Comparison of ENCODE assay signal across 19 cellular contexts in the genomic region with DNA sequence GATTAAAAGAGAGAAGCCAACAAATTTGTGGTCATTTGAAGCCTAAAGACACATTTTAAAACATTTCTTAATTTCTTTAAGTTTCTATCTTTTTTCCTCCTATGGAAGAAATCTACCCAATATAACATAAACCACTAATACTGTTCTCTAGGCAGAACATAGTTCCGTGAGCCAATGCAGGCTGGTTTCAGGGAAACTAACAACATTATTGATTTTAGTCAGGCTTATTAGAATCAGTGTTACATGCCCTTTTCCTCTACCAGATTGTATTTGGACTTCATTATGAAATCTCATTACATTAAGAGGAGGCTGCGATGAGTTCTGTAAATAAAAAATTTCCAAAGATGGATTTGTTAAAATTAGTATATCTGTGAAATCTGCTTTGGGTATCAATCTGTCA.
DNase-seq lines count a peak whose midpoint lies in the region; ATAC-seq and TF ChIP-seq lines count a peak whose summit lies in the region.
"Had no signal": no experiment of that assay in that cellular context is flagged by ENCODE, and none has a peak within 500 bp of the region (broad histone marks: within the 10 kb centered on the region; RNA-seq: fewer than 3 reads in every experiment).

No MANE protein-coding gene starts in this region.

- DNase-seq in MCF 10A (ENCODE audit: unreplicated experiment) (no peak), mammary epithelial cell (no peak), GM23338 (ENCODE audit: low spot score) (no peak), neural progenitor cell (ENCODE audit: low spot score) (no peak)
- no peak for DNase-seq in effector memory CD4-positive, alpha-beta T cell
- DNase-seq: AML-193; Caco-2; Calu3; CD4-positive, alpha-beta T cell; CD8-positive, alpha-beta T cell; DMS79 treated with DMSO at 0.1 percent for 48 hours; GF-D8 had no signal

- H3K9me3 Mint-ChIP-seq in MCF 10A (ENCODE audit: unreplicated experiment) (peaks cover 6% of the 10 kb centered on the region), GM23338 (no peaks in the 10 kb centered on the region), neural progenitor cell (peaks cover 3% of the 10 kb centered on the region)
- no peaks in the 10 kb centered on the region for H3K9me3 Mint-ChIP-seq in activated T-helper 17 cell treated with anti-CD3 and anti-CD28 coated beads, Interleukin-2, amount 50 U/mL, for 72 hours
- H3K9me3 Mint-ChIP-seq: CD4-positive, alpha-beta T cell; CD8-positive, alpha-beta T cell had no signal

- ATAC-seq in GM23338, result no peak
- ATAC-seq in activated T-helper 17 cell treated with anti-CD3 and anti-CD28 coated beads, Interleukin-2, amount 50 U/mL, for 72 hours (replicated peaks), result no peak
- ATAC-seq: A549; CD8-positive, alpha-beta T cell had no signal

- intact Hi-C loops in MCF 10A (cut with micrococcal nuclease) (no loop called here), mammary epithelial cell (cut with micrococcal nuclease) (no loop called here)

- peak overlapping the region; percentile 16 for H3K27ac Mint-ChIP-seq in MCF 10A (ENCODE audit: low read depth, unreplicated experiment)
- no peak overlapping the region for H3K27ac Mint-ChIP-seq in GM23338
- no peak overlapping the region for H3K27ac Mint-ChIP-seq in neural progenitor cell
- H3K27ac Mint-ChIP-seq in activated T-helper 17 cell treated with anti-CD3 and anti-CD28 coated beads, Interleukin-2, amount 50 U/mL, for 72 hours, result no peak overlapping the region
- H3K27ac Mint-ChIP-seq: B cell; CD4-positive, alpha-beta T cell; CD8-positive, alpha-beta T cell had no signal

- H3K4me1 ChIP-seq in mammary epithelial cell (ENCODE audit: insufficient read depth, low read length) (peaks cover 5% of the 10 kb centered on the region), GM23338 (ENCODE audit: insufficient read depth) (no peaks in the 10 kb centered on the region), neural progenitor cell (no peaks in the 10 kb centered on the region)
- H3K4me1 ChIP-seq in effector memory CD4-positive, alpha-beta T cell (ENCODE audit: control insufficient read depth, insufficient read depth, low read length, poor library complexity, severe bottlenecking), result no peaks in the 10 kb centered on the region
- H3K4me1 ChIP-seq: BLaER1 treated with 17β-estradiol and CSF1 and Interleukin-3, amounts not matched to agents 10 nM and 100 nM had no signal

- H3K27ac ChIP-seq in mammary epithelial cell (ENCODE audit: insufficient read depth, low read depth, low read length) (no peak overlapping the region), GM23338 (ENCODE audit: low read depth) (no peak overlapping the region), VCaP (peak overlapping the region; percentile 31; the same call in 1 of the 2 replicates), neural progenitor cell (no peak overlapping the region)
- H3K27ac ChIP-seq in effector memory CD4-positive, alpha-beta T cell (ENCODE audit: insufficient read depth, low read length, poor library complexity, severe bottlenecking), result no peak overlapping the region
- H3K27ac ChIP-seq: 22Rv1; A549; BLaER1 treated with 17β-estradiol and CSF1 and Interleukin-3, amounts not matched to agents 10 nM and 100 nM; C4-2B had no signal

- TF ChIP-seq CTCF in MCF 10A (IDR thresholded peaks at IDR 0.05; ENCODE audit: unreplicated experiment), result no peak
- TF ChIP-seq CTCF in mammary epithelial cell (conservative IDR thresholded peaks at IDR 0.05 in 1 of 2, IDR thresholded peaks at IDR 0.05 in 1 of 2; ENCODE audit: extremely low read depth in 1 of 2, insufficient read depth in 1 of 2, low read depth in 1 of 2, low read length in 2 of 2), result no peak
- TF ChIP-seq CTCF in GM23338 (conservative IDR thresholded peaks at IDR 0.05; ENCODE audit: low read depth in 2 of 2), result no peak
- TF ChIP-seq CTCF in VCaP (conservative IDR thresholded peaks at IDR 0.05), result no peak
- TF ChIP-seq CTCF in neural progenitor cell (IDR thresholded peaks at IDR 0.05), result no peak

- no peaks in the 10 kb centered on the region for H3K9me2 ChIP-seq in GM23338 (ENCODE audit: insufficient read depth)

- in situ Hi-C loops in mammary epithelial cell (cut with MboI; ENCODE audit: low sequenced_read_pairs in 2 of 2), result no loop called here

- dilution Hi-C loops in mammary epithelial cell (cut with HindIII; ENCODE audit: low sequenced_read_pairs), result no loop called here

- WGBS in mammary epithelial cell (ENCODE audit: low coverage, missing lambda C conversion rate), result 95% methylated on average over 2 of the region's 2 CpGs

- no peaks in the 10 kb centered on the region for H3K79me2 ChIP-seq in mammary epithelial cell (ENCODE audit: insufficient read depth, low read length)
- no peaks in the 10 kb centered on the region for H3K79me2 ChIP-seq in GM23338 (replicated peaks; ENCODE audit: insufficient read depth)
- H3K79me2 ChIP-seq in neural progenitor cell (ENCODE audit: low read depth), result no peaks in the 10 kb centered on the region

- POLR2A ChIA-PET in MCF 10A (lab: Yijun Ruan, JAX), result interaction anchor here (0.6 kb wide), 1 partner anchor 610 kb away, joined by 5 read pairs; no protein-coding TSS in a partner anchor

- H3K9me3 ChIP-seq in mammary epithelial cell (replicated peaks; ENCODE audit: insufficient read depth, low read length) (no peaks in the 10 kb centered on the region), neural progenitor cell (ENCODE audit: low read depth) (no peaks in the 10 kb centered on the region)
- H3K9me3 ChIP-seq in effector memory CD4-positive, alpha-beta T cell (ENCODE audit: control insufficient read depth, low read length), result no peaks in the 10 kb centered on the region
- H3K9me3 ChIP-seq: A549; BLaER1 treated with 17β-estradiol and CSF1 and Interleukin-3, amounts not matched to agents 10 nM and 100 nM; Caco-2 had no signal

- H2AFZ ChIP-seq in mammary epithelial cell (ENCODE audit: low read depth, low read length) (no peak overlapping the region), GM23338 (peak overlapping the region; percentile 43; the same call in 1 of the 2 replicates), neural progenitor cell (replicated peaks) (peak overlapping the region; percentile 3)

- BruUV-seq in MCF 10A (replicated peaks; lab: Mats Ljungman, UMichigan) (no TSS peak), mammary epithelial cell (replicated peaks; lab: Mats Ljungman, UMichigan) (no TSS peak)

- no peak overlapping the region for H3K9ac ChIP-seq in mammary epithelial cell (ENCODE audit: insufficient read depth, low read length)
- H3K9ac ChIP-seq in neural progenitor cell, result no peak overlapping the region
- H3K9ac ChIP-seq: BLaER1 treated with 17β-estradiol and CSF1 and Interleukin-3, amounts not matched to agents 10 nM and 100 nM had no signal

- H3K36me3 Mint-ChIP-seq in MCF 10A (ENCODE audit: insufficient read depth, unreplicated experiment), result no peaks in the 10 kb centered on the region
- H3K36me3 Mint-ChIP-seq in GM23338 (ENCODE audit: low read depth), result no peaks in the 10 kb centered on the region
- no peaks in the 10 kb centered on the region for H3K36me3 Mint-ChIP-seq in neural progenitor cell
- no peaks in the 10 kb centered on the region for H3K36me3 Mint-ChIP-seq in activated T-helper 17 cell treated with anti-CD3 and anti-CD28 coated beads, Interleukin-2, amount 50 U/mL, for 72 hours (ENCODE audit: low read depth)
- H3K36me3 Mint-ChIP-seq: CD8-positive, alpha-beta T cell had no signal

- CTCF ChIA-PET in MCF 10A (lab: Yijun Ruan, JAX) (interaction anchor here (0.7 to 1.0 kb wide), 2 partner anchors 9 to 1020 kb away, joined by 3 to 4 read pairs; no protein-coding TSS in a partner anchor), mammary epithelial cell (lab: Charles Lee; ENCODE audit: low non-redundant PET) (interaction anchor here (0.6 kb wide), 1 partner anchor 37 kb away, joined by 3 read pairs; no protein-coding TSS in a partner anchor)

- H3K4me3 Mint-ChIP-seq in MCF 10A (ENCODE audit: unreplicated experiment), result no peak overlapping the region
- H3K4me3 Mint-ChIP-seq in GM23338, result no peak overlapping the region
- H3K4me3 Mint-ChIP-seq in neural progenitor cell, result no peak overlapping the region
- H3K4me3 Mint-ChIP-seq in activated T-helper 17 cell treated with anti-CD3 and anti-CD28 coated beads, Interleukin-2, amount 50 U/mL, for 72 hours, result no peak overlapping the region
- H3K4me3 Mint-ChIP-seq: B cell; CD4-positive, alpha-beta T cell; CD8-positive, alpha-beta T cell had no signal

- H3K4me1 Mint-ChIP-seq in MCF 10A (ENCODE audit: insufficient read depth, unreplicated experiment), result peaks cover 8% of the 10 kb centered on the region
- H3K4me1 Mint-ChIP-seq in GM23338, result no peaks in the 10 kb centered on the region
- H3K4me1 Mint-ChIP-seq in neural progenitor cell, result peaks cover 7% of the 10 kb centered on the region
- no peaks in the 10 kb centered on the region for H3K4me1 Mint-ChIP-seq in activated T-helper 17 cell treated with anti-CD3 and anti-CD28 coated beads, Interleukin-2, amount 50 U/mL, for 72 hours
- H3K4me1 Mint-ChIP-seq: B cell had no signal

- no peaks in the 10 kb centered on the region for H4K20me1 ChIP-seq in mammary epithelial cell (ENCODE audit: insufficient read depth, low read length)
- H4K20me1 ChIP-seq in GM23338 (replicated peaks; ENCODE audit: insufficient read depth), result no peaks in the 10 kb centered on the region
- no peaks in the 10 kb centered on the region for H4K20me1 ChIP-seq in neural progenitor cell (ENCODE audit: low read depth)
- H4K20me1 ChIP-seq: BLaER1 treated with 17β-estradiol and CSF1 and Interleukin-3, amounts not matched to agents 10 nM and 100 nM had no signal

- no peak overlapping the region for H3K4me3 ChIP-seq in mammary epithelial cell (replicated peaks in 1 of 3; ENCODE audit: insufficient read depth in 1 of 3, low read depth in 2 of 3, low read length in 3 of 3)
- no peak overlapping the region for H3K4me3 ChIP-seq in GM23338
- no peak overlapping the region for H3K4me3 ChIP-seq in neural progenitor cell
- no peak overlapping the region for H3K4me3 ChIP-seq in effector memory CD4-positive, alpha-beta T cell (ENCODE audit: insufficient read depth, low read depth, low read length, poor library complexity, severe bottlenecking)
- H3K4me3 ChIP-seq: A549; BLaER1 treated with 17β-estradiol and CSF1 and Interleukin-3, amounts not matched to agents 10 nM and 100 nM had no signal

- H3K27me3 Mint-ChIP-seq in MCF 10A (ENCODE audit: insufficient read depth, unreplicated experiment), result no peaks in the 10 kb centered on the region
- H3K27me3 Mint-ChIP-seq in GM23338 (ENCODE audit: insufficient read depth, low read depth, poor library complexity), result peaks cover 2% of the 10 kb centered on the region
- H3K27me3 Mint-ChIP-seq in neural progenitor cell (ENCODE audit: insufficient read depth, low read depth), result no peaks in the 10 kb centered on the region
- H3K27me3 Mint-ChIP-seq in activated T-helper 17 cell treated with anti-CD3 and anti-CD28 coated beads, Interleukin-2, amount 50 U/mL, for 72 hours, result peaks cover 37% of the 10 kb centered on the region

- H3K27me3 ChIP-seq in mammary epithelial cell (ENCODE audit: insufficient read depth, low read length) (peaks cover 3% of the 10 kb centered on the region), GM23338 (ENCODE audit: insufficient read depth) (no peaks in the 10 kb centered on the region), neural progenitor cell (no peaks in the 10 kb centered on the region)
- no peaks in the 10 kb centered on the region for H3K27me3 ChIP-seq in effector memory CD4-positive, alpha-beta T cell (replicated peaks; ENCODE audit: control insufficient read depth, insufficient read depth, low read length, poor library complexity, severe bottlenecking)
- H3K27me3 ChIP-seq: BLaER1 treated with 17β-estradiol and CSF1 and Interleukin-3, amounts not matched to agents 10 nM and 100 nM had no signal

- H3F3A ChIP-seq in GM23338 (replicated peaks; ENCODE audit: low read depth), result no peaks in the 10 kb centered on the region
- no peaks in the 10 kb centered on the region for H3F3A ChIP-seq in neural progenitor cell (ENCODE audit: low read depth)

- H3K4me2 ChIP-seq in mammary epithelial cell (ENCODE audit: insufficient read depth, low read depth, low read length) (no peak overlapping the region), GM23338 (no peak overlapping the region), neural progenitor cell (no peak overlapping the region)
- H3K4me2 ChIP-seq: BLaER1 treated with 17β-estradiol and CSF1 and Interleukin-3, amounts not matched to agents 10 nM and 100 nM had no signal

- H3K36me3 ChIP-seq in mammary epithelial cell (ENCODE audit: insufficient read depth, low read length), result no peaks in the 10 kb centered on the region
- H3K36me3 ChIP-seq in GM23338 (ENCODE audit: insufficient read depth), result no peaks in the 10 kb centered on the region
- H3K36me3 ChIP-seq in neural progenitor cell, result no peaks in the 10 kb centered on the region
- no peaks in the 10 kb centered on the region for H3K36me3 ChIP-seq in effector memory CD4-positive, alpha-beta T cell (ENCODE audit: control insufficient read depth, insufficient read depth, low read length)
- H3K36me3 ChIP-seq: BLaER1 treated with 17β-estradiol and CSF1 and Interleukin-3, amounts not matched to agents 10 nM and 100 nM had no signal
